ENCODE assay signal across 30 cellular contexts in the genomic region with DNA sequence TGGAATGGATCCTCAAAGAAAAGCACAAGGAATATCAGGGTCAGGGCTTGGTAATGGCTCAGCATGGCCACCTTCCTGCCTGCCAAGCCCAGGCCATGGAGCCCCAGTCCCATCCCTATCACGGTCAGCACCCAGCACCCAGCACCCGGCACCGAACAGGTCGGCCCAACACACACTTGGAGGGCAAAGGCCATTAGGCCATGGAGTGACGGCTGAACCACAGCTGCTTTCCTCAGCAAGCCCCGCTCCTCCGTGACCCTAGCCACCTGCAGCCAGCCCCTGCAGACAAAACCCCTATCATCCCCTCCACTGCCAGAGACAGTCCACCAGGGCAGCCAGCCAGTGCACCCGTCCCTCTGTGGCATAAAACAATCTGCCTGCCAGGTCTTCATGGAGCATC.
"Had no signal": no experiment of that assay in that cellular context is flagged by ENCODE, and none has a peak within 500 bp of the region (broad histone marks: within the 10 kb centered on the region; RNA-seq: fewer than 3 reads in every experiment).

No MANE protein-coding gene starts in this region.

- H3K27ac Mint-ChIP-seq: activated CD4-positive, alpha-beta T cell treated with anti-CD3 and anti-CD28 coated beads, Interleukin-2, amount 10 ng/mL, durations not matched to agents 24 days and 14 days; activated CD8-positive, alpha-beta T cell treated with anti-CD3 and anti-CD28 coated beads for 36 hours; activated naive CD4-positive, alpha-beta T cell treated with anti-CD3 and anti-CD28 coated beads for 36 hours; activated naive CD4-positive, alpha-beta T cell treated with anti-CD3 and anti-CD28 coated beads, Interleukin-2, amount 50 U/mL, for 72 hours; activated T-cell treated with anti-CD3 and anti-CD28 coated beads, Interleukin-2, amount 50 U/mL, for 72 hours; activated T-helper 17 cell treated with anti-CD3 and anti-CD28 coated beads, Interleukin-2, amount 50 U/mL, for 72 hours had no signal

- H3K36me3 ChIP-seq: MG63, SJCRH30 had no signal

- H3K4me1 ChIP-seq: adrenal gland, SJCRH30 had no signal

- H2AFZ ChIP-seq: PC-9 had no signal

- H3K9me3 ChIP-seq: adrenal gland, MG63, SJCRH30 had no signal

- H3K9me3 Mint-ChIP-seq: activated CD4-positive, alpha-beta T cell treated with anti-CD3 and anti-CD28 coated beads, Interleukin-2, amount 10 ng/mL, durations not matched to agents 24 days and 14 days; activated CD8-positive, alpha-beta T cell treated with anti-CD3 and anti-CD28 coated beads for 36 hours; activated naive CD4-positive, alpha-beta T cell treated with anti-CD3 and anti-CD28 coated beads for 36 hours; activated naive CD4-positive, alpha-beta T cell treated with anti-CD3 and anti-CD28 coated beads, Interleukin-2, amount 50 U/mL, for 72 hours; activated T-helper 17 cell treated with anti-CD3 and anti-CD28 coated beads, Interleukin-2, amount 50 U/mL, for 72 hours; brain had no signal

- H3K4me3 ChIP-seq: adrenal gland, MG63, PC-9, SJCRH30, SK-N-MC had no signal

- ATAC-seq: activated CD8-positive, alpha-beta T cell treated with anti-CD3 and anti-CD28 coated beads for 36 hours; activated naive CD4-positive, alpha-beta T cell treated with anti-CD3 and anti-CD28 coated beads, Interleukin-2, amount 50 U/mL, for 72 hours; activated T-cell treated with anti-CD3 and anti-CD28 coated beads, Interleukin-2, amount 50 U/mL, for 72 hours; activated T-helper 17 cell treated with anti-CD3 and anti-CD28 coated beads, Interleukin-2, amount 50 U/mL, for 72 hours had no signal

- H3K27me3 Mint-ChIP-seq: activated CD4-positive, alpha-beta T cell treated with anti-CD3 and anti-CD28 coated beads, Interleukin-2, amount 10 ng/mL, durations not matched to agents 24 days and 14 days; activated CD8-positive, alpha-beta T cell treated with anti-CD3 and anti-CD28 coated beads for 36 hours; activated T-helper 17 cell treated with anti-CD3 and anti-CD28 coated beads, Interleukin-2, amount 50 U/mL, for 72 hours; brain had no signal

- DNase-seq: activated CD4-positive, alpha-beta T cell treated with anti-CD3 and anti-CD28 coated beads, Interleukin-2, amount 10 ng/mL, durations not matched to agents 24 days and 14 days; activated CD4-positive, alpha-beta T cell treated with anti-CD3 and anti-CD28 coated beads, Interleukin-2, amount 50 U/mL, for 4 hours; activated CD8-positive, alpha-beta T cell treated with anti-CD3 and anti-CD28 coated beads for 36 hours; activated gamma-delta T cell treated with Interleukin-2 at 50 U/mL for 16 hours; activated naive CD4-positive, alpha-beta T cell treated with anti-CD3 and anti-CD28 coated beads for 36 hours; activated T-cell treated with anti-CD3 and anti-CD28 coated beads, Interleukin-2, amount 50 U/mL, for 1 hour; activated T-cell treated with anti-CD3 and anti-CD28 coated beads, Interleukin-2, amount 50 U/mL, for 72 hours; Kasumi-1; KG1; MG63; NCI-H1048; NCI-H1105 treated with DMSO at 0.1 percent for 48 hours; NCI-H1436; NCI-H1694; NCI-H2029; NCI-H510A; NCI-H526; NCI-H748 treated with DMSO at 0.1 percent for 48 hours; NK-92 treated with Interleukin-12 subunit alpha and Interleukin-12 subunit beta, amount 100 ng/mL, for 24 hours; PC-9; SHP77; SJCRH30; T1000 had no signal

- H3K4me1 Mint-ChIP-seq: activated CD4-positive, alpha-beta T cell treated with anti-CD3 and anti-CD28 coated beads, Interleukin-2, amount 10 ng/mL, durations not matched to agents 24 days and 14 days had no signal

- H3K4me3 Mint-ChIP-seq: activated CD4-positive, alpha-beta T cell treated with anti-CD3 and anti-CD28 coated beads, Interleukin-2, amount 10 ng/mL, durations not matched to agents 24 days and 14 days; activated CD8-positive, alpha-beta T cell treated with anti-CD3 and anti-CD28 coated beads for 36 hours; activated naive CD4-positive, alpha-beta T cell treated with anti-CD3 and anti-CD28 coated beads for 36 hours; activated T-cell treated with anti-CD3 and anti-CD28 coated beads, Interleukin-2, amount 50 U/mL, for 72 hours; activated T-helper 17 cell treated with anti-CD3 and anti-CD28 coated beads, Interleukin-2, amount 50 U/mL, for 72 hours; brain had no signal

- H3K27me3 ChIP-seq: adrenal gland, MG63, SJCRH30 had no signal

- H3K4me2 ChIP-seq: PC-9 had no signal

- H3K27ac ChIP-seq: adrenal gland, PC-9, RWPE1, SJCRH30, SK-N-MC had no signal

- FAIRE-seq: RCC 7860 had no signal
